Comparison of ENCODE assay signal across 14 cellular contexts in genomic region chr22:42335839-42336378, GRCh38.
"Had no signal": no experiment of that assay in that cellular context is flagged by ENCODE, and none has a peak within 500 bp of the region (broad histone marks: within the 10 kb centered on the region; RNA-seq: fewer than 3 reads in every experiment).

No MANE protein-coding gene starts in this region.

- ATAC-seq: activated CD4-positive, CD25-positive, alpha-beta regulatory T cell treated with anti-CD3 and anti-CD28 coated beads, Interleukin-2, amount 50 U/mL, for 24 hours; effector memory CD8-positive, alpha-beta T cell; left ventricle myocardium superior had no signal

- H3K9me3 ChIP-seq: thoracic aorta had no signal

- H3K9me3 Mint-ChIP-seq: effector memory CD8-positive, alpha-beta T cell; nephron progenitor cell; stimulated activated naive CD8-positive, alpha-beta T cell treated with anti-CD3 and anti-CD28 coated beads, Interleukin-15, Interleukin-2, amounts not matched to agents 100 ng/mL and 50 ng/mL, for 24 hours had no signal

- H3K27ac ChIP-seq: epithelial cell of prostate, thoracic aorta had no signal

- H3K4me3 Mint-ChIP-seq: effector memory CD8-positive, alpha-beta T cell; nephron progenitor cell; stimulated activated naive CD8-positive, alpha-beta T cell treated with anti-CD3 and anti-CD28 coated beads, Interleukin-15, Interleukin-2, amounts not matched to agents 100 ng/mL and 50 ng/mL, for 24 hours had no signal

- H3K27ac Mint-ChIP-seq: nephron progenitor cell; stimulated activated naive CD8-positive, alpha-beta T cell treated with anti-CD3 and anti-CD28 coated beads, Interleukin-15, Interleukin-2, amounts not matched to agents 100 ng/mL and 50 ng/mL, for 24 hours had no signal

- H3K36me3 ChIP-seq: thoracic aorta had no signal

- H3K4me3 ChIP-seq: thoracic aorta had no signal

- DNase-seq: activated CD4-positive, alpha-beta T cell treated with anti-CD3 and anti-CD28 coated beads, Interleukin-2, amount 50 U/mL, for 4 hours; activated naive CD4-positive, alpha-beta T cell treated with anti-CD3 and anti-CD28 coated beads, Interleukin-2, amount 50 U/mL, for 16 hours; activated T-cell treated with anti-CD3 and anti-CD28 coated beads, Interleukin-2, amount 50 U/mL, for 1 hour; central memory CD4-positive, alpha-beta T cell; cortex of kidney; effector memory CD8-positive, alpha-beta T cell; left ventricle myocardium superior; mesenchymal stem cell; nephron progenitor cell; stimulated activated CD4-positive, alpha-beta T cell treated with anti-CD3 and anti-CD28 coated beads, Interleukin-2, amount 100 ng/mL, for 48 hours had no signal
